Comparison of ENCODE assay signal across 10 cellular contexts in the genomic region with DNA sequence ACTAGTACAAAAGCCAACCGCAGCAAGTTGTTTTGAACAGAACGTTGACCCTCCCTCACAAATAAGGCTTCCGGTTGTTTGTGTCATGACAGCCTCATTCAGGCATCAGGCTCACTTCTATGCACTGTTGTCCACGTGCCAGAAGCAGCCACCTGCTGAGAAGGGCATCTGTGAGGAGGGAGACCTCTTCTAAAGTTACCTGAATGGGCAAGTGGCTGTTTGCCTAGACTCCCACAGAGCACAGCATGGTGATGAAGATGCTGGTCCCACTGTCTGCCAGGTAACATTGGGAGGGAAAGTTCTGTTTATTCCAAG.
DNase-seq lines count a peak whose midpoint lies in the region; FAIRE-seq and TF ChIP-seq lines count a peak whose summit lies in the region.
"Had no signal": no experiment of that assay in that cellular context is flagged by ENCODE, and none has a peak within 500 bp of the region (broad histone marks: within the 10 kb centered on the region; RNA-seq: fewer than 3 reads in every experiment).

No MANE protein-coding gene starts in this region.

- intact Hi-C loops in spleen (cut with DNase I; ENCODE audit: low total_unique reads), result no loop called here

- no peak overlapping the region for H3K18ac ChIP-seq in H1 (ENCODE audit: extremely low read depth, low read length)

- H3K27me3 ChIP-seq in H1 (replicated peaks in 1 of 4; ENCODE audit: control insufficient read depth in 3 of 4, extremely low read depth in 1 of 4, insufficient read depth in 3 of 4, low read length in 3 of 4), result no peaks in the 10 kb centered on the region; a peak in 3 of 7 replicates
- H3K27me3 ChIP-seq in spleen (replicated peaks in 1 of 7), result no peaks in the 10 kb centered on the region

- H3K4me2 ChIP-seq in H1 (ENCODE audit: insufficient read depth in 1 of 2, low read depth in 2 of 2, low read length in 2 of 2), result peak overlapping the region in 1 of 2 experiments; percentile 6; a peak in 2 of 4 replicates

- no peak overlapping the region for H2BK15ac ChIP-seq in H1 (ENCODE audit: low read length)

- H2BK5ac ChIP-seq in H1 (ENCODE audit: low read depth, low read length), result no peak overlapping the region

- 0 out of 2 replicates have a peak overlapping the region, but pooled peaks have one; percentile 24 for H2AK5ac ChIP-seq in H1 (ENCODE audit: low read depth, low read length)

- no peak overlapping the region for H2BK12ac ChIP-seq in H1 (ENCODE audit: low read depth, low read length)

- POLR2A ChIA-PET in H1 (lab: Charles Lee; ENCODE audit: partially characterized antibody), result no interaction called here

- H3K23ac ChIP-seq in H1 (ENCODE audit: insufficient read length), result no peak overlapping the region

- TF ChIP-seq EP300 in H1 (IDR thresholded peaks at IDR 0.05; ENCODE audit: borderline replicate concordance in 1 of 2, low read depth in 2 of 2, low read length in 2 of 2), result no peak

- CTCF ChIA-PET in H1 (lab: Charles Lee; ENCODE audit: partially characterized antibody), result interaction anchor here (0.7 to 4.0 kb wide), 3 partner anchors 13 to 99 kb away, joined by 3 to 32 read pairs (median 9); no protein-coding TSS in a partner anchor

- no peaks in the 10 kb centered on the region for H3K23me2 ChIP-seq in H1 (ENCODE audit: low read depth, low read length)

- no peak overlapping the region for H2AFZ ChIP-seq in H1 (ENCODE audit: low read length)

- no peak overlapping the region for H4K8ac ChIP-seq in H1 (ENCODE audit: extremely low read depth, insufficient read depth, low read length)

- 72% methylated on average over 4 of the region's 4 CpGs; no CpG with 5 or more reads in 1 of the 2 experiments for WGBS in H1 (ENCODE audit: extremely low coverage in 1 of 2, insufficient coverage in 1 of 2, insufficient read length in 1 of 2, insufficient replicate concordance in 2 of 2, low coverage in 1 of 2, low lambda C conversion rate in 2 of 2, missing lambda C conversion rate in 1 of 2), 2 experiments
- WGBS in spleen, 5 donors, result 50 to 85% (median 64%) methylated on average over 1 to 4 of the region's 4 CpGs

- peaks cover 7 to 26% (median 15%) of the 10 kb centered on the region in 4 experiments for H3K4me1 ChIP-seq in H1 (replicated peaks in 1 of 4; ENCODE audit: control insufficient read depth in 3 of 4, insufficient read depth in 4 of 4, low read length in 3 of 4)
- H3K4me1 ChIP-seq in spleen, result peaks cover 25 to 62% (median 38%) of the 10 kb centered on the region in 6 donors

- H3K56ac ChIP-seq in H1 (replicated peaks; ENCODE audit: insufficient read length, low read depth, low read length), result no peak overlapping the region

- H3K4me3 ChIP-seq in H1 (ENCODE audit: extremely low read depth in 1 of 4, insufficient read depth in 2 of 4, low read depth in 3 of 4, low read length in 4 of 4), result no peak overlapping the region
- no peak overlapping the region for H3K4me3 ChIP-seq in spleen

- no peak for TF ChIP-seq RAD21 in H1 (IDR thresholded peaks at IDR 0.05 in 1 of 2, conservative IDR thresholded peaks at IDR 0.05 in 1 of 2; ENCODE audit: low read depth in 2 of 2, low read length in 2 of 2)

- H3K27ac ChIP-seq in H1 (ENCODE audit: low read depth, low read length), result no peak overlapping the region
- peak overlapping the region in 5 of 8 donors; percentile 0 to 63 (median 53) for H3K27ac ChIP-seq in spleen

- H3K14ac ChIP-seq in H1 (ENCODE audit: insufficient read length), result no peak overlapping the region

- H3K36me3 ChIP-seq in H1 (ENCODE audit: control insufficient read depth in 2 of 4, insufficient read depth in 4 of 4, low read length in 3 of 4), result no peaks in the 10 kb centered on the region
- peaks cover 0 to 67% (median 8%) of the 10 kb centered on the region in 6 donors for H3K36me3 ChIP-seq in spleen

- no peak overlapping the region for H4K91ac ChIP-seq in H1 (replicated peaks; ENCODE audit: insufficient read length, low read length)

- no peak overlapping the region for H2BK20ac ChIP-seq in H1 (ENCODE audit: low read length)

- no peaks in the 10 kb centered on the region for H4K20me1 ChIP-seq in H1 (replicated peaks in 1 of 2; ENCODE audit: control insufficient read depth in 1 of 2, insufficient read depth in 2 of 2, low read length in 2 of 2)

- no peaks in the 10 kb centered on the region for H3K79me1 ChIP-seq in H1 (ENCODE audit: low read depth, low read length)

- TF ChIP-seq POLR2A in H1 (IDR thresholded peaks at IDR 0.05; ENCODE audit: control extremely low read depth in 1 of 2, low read depth in 2 of 2, low read length in 2 of 2), result no peak
- no peak for TF ChIP-seq POLR2A in spleen (IDR thresholded peaks at IDR 0.05)

- no peaks in the 10 kb centered on the region for H3K79me2 ChIP-seq in H1 (ENCODE audit: control insufficient read depth in 1 of 2, insufficient read depth in 2 of 2, low read length in 2 of 2)

- no peak for FAIRE-seq in H1 (lab: Jason Lieb, UNC)
- FAIRE-seq: A204.1 had no signal

- TF ChIP-seq CTCF in H1 (IDR thresholded peaks at IDR 0.05; ENCODE audit: control extremely low read depth in 1 of 3, insufficient read depth in 1 of 3, low read depth in 1 of 3, low read length in 3 of 3), result no peak
- no peak for TF ChIP-seq CTCF in spleen (IDR thresholded peaks at IDR 0.05 in 8 of 11, conservative IDR thresholded peaks at IDR 0.05 in 3 of 11)

- H3K9me3 ChIP-seq in H1 (ENCODE audit: insufficient read depth in 2 of 2, low read depth in 1 of 2, low read length in 1 of 2) (no peaks in the 10 kb centered on the region), spleen (no peaks in the 10 kb centered on the region)

- no peak overlapping the region for H4K5ac ChIP-seq in H1 (ENCODE audit: insufficient read length, low read depth, low read length)

- no peak overlapping the region for H2BK120ac ChIP-seq in H1 (replicated peaks; ENCODE audit: low read depth, low read length)

- no peak overlapping the region for H3K4ac ChIP-seq in H1 (replicated peaks; ENCODE audit: insufficient read length, low read depth, low read length)

- DNase-seq in DMS153 (lab: John Stamatoyannopoulos, UW), result peak; percentile 40
- DNase-seq in DMS153 treated with DMSO at 0.1 percent for 48 hours (lab: John Stamatoyannopoulos, UW; ENCODE audit: unreplicated experiment), result no peak
- DNase-seq in NCI-H69 (lab: John Stamatoyannopoulos, UW), result peak; percentile 96
- DNase-seq in H1 (ENCODE audit: low read depth in 1 of 2, low spot score in 2 of 2), result no peak
- DNase-seq in spleen, result no peak
- no peak for DNase-seq in stimulated activated naive CD4-positive, alpha-beta T cell treated with Interleukin-2 at 50 U/mL for 16 hours (lab: John Stamatoyannopoulos, UW)
- no peak for DNase-seq in stimulated activated CD4-positive, alpha-beta T cell treated with anti-CD3 and anti-CD28 coated beads, Interleukin-2, amount 100 ng/mL, for 48 hours
- DNase-seq in superior temporal gyrus (ENCODE audit: extremely low spot score), result no peak
- DNase-seq: activated CD4-positive, alpha-beta T cell treated with anti-CD3 and anti-CD28 coated beads, Interleukin-2, amount 50 U/mL, for 1 hour had no signal

- H3K9ac ChIP-seq in H1 (replicated peaks in 1 of 4; ENCODE audit: extremely low read depth in 1 of 4, low read depth in 3 of 4, low read length in 3 of 4), result no peak overlapping the region

TF ChIP-seq in H1, 55 proteins besides CTCF, POLR2A, EP300 and RAD21:
- peak; percentile 68 for TF ChIP-seq MAX (IDR thresholded peaks at IDR 0.05)
- no peak for TF ChIP-seq ATF2 (IDR thresholded peaks at IDR 0.05; ENCODE audit: low read length)
- no peak for TF ChIP-seq TBP (IDR thresholded peaks at IDR 0.05; ENCODE audit: low read depth, low read length)
- no peak for TF ChIP-seq SP1 (IDR thresholded peaks at IDR 0.05; ENCODE audit: low read depth, low read length)
- TF ChIP-seq USF2 (IDR thresholded peaks at IDR 0.05; ENCODE audit: low read length), result no peak
- TF ChIP-seq SIN3A (conservative IDR thresholded peaks at IDR 0.05 in 1 of 2, IDR thresholded peaks at IDR 0.05 in 1 of 2; ENCODE audit: low read depth in 1 of 2, low read length in 2 of 2), result 0 out of 4 replicates have a peak, but pooled peaks of 1 of the 2 experiments have one; percentile 28
TF ChIP-seq in H1: peak in this region for 2.

Comparison
In these comparisons a context has a peak if more than half of its experiments do, and no peak if none do; other contexts are left out.
1. DNase-seq: peak in DMS153 (single experiment) and NCI-H69 (single experiment); none in DMS153 treated with DMSO at 0.1 percent for 48 hours (single experiment), H1 (0 of 2), spleen (single experiment), stimulated activated naive CD4-positive, alpha-beta T cell treated with Interleukin-2 at 50 U/mL for 16 hours (single experiment), stimulated activated CD4-positive, alpha-beta T cell treated with anti-CD3 and anti-CD28 coated beads, Interleukin-2, amount 100 ng/mL, for 48 hours (0 of 2) and superior temporal gyrus (single experiment).